In the genomic region with DNA sequence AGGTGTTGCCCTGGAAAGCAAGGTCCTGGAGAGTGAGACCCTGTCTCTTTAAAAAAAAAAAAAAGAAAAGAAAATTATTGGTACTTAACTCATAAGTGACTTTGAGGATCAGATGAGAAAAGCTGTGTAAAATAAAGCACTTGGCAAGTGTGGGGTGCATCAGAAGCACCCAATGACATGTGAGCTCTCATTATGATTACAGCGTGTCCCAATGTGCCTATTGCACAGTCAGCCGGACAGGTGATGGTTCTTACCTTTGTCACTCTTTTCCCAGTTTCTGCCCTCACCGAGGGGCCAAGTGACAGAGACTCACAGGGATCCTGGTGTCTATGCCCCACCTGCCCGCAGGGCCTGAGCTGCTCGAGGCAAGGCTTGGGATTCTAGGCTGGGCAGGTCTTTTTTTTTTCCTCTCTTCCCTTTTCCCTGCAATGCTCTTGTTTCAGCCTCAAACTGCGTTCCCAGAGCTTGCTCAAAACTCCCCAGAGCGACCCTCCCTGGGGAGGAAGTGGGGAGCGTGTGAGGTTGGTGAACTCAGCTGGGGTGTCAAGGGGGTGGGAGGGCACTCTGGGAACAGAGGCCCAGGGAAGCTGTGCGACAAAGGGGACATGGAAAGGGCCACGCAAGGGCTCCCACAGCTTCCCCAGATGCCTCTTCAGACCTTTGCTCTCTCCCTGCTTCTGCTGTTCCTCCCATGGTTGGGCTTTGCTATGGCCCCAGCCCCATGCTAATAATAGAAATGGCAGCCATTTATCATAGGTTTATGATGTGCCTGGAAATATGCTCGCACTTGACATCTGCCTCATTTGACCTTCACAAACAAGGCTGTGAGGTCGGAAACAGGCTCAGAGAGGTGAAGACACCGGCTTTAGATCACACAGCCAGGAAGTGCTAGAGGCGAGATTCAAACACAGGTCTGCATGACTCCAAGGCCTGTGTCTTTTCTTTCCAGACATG, we compare ENCODE assay signal across 1 cellular context.
TF ChIP-seq lines count a peak whose summit lies in the region.

No MANE protein-coding gene starts in this region.

TF ChIP-seq in K562, 482 proteins besides CTCF, POLR2A, EP300 and RAD21 (continued from another document):
- TF ChIP-seq, protein P1, sequence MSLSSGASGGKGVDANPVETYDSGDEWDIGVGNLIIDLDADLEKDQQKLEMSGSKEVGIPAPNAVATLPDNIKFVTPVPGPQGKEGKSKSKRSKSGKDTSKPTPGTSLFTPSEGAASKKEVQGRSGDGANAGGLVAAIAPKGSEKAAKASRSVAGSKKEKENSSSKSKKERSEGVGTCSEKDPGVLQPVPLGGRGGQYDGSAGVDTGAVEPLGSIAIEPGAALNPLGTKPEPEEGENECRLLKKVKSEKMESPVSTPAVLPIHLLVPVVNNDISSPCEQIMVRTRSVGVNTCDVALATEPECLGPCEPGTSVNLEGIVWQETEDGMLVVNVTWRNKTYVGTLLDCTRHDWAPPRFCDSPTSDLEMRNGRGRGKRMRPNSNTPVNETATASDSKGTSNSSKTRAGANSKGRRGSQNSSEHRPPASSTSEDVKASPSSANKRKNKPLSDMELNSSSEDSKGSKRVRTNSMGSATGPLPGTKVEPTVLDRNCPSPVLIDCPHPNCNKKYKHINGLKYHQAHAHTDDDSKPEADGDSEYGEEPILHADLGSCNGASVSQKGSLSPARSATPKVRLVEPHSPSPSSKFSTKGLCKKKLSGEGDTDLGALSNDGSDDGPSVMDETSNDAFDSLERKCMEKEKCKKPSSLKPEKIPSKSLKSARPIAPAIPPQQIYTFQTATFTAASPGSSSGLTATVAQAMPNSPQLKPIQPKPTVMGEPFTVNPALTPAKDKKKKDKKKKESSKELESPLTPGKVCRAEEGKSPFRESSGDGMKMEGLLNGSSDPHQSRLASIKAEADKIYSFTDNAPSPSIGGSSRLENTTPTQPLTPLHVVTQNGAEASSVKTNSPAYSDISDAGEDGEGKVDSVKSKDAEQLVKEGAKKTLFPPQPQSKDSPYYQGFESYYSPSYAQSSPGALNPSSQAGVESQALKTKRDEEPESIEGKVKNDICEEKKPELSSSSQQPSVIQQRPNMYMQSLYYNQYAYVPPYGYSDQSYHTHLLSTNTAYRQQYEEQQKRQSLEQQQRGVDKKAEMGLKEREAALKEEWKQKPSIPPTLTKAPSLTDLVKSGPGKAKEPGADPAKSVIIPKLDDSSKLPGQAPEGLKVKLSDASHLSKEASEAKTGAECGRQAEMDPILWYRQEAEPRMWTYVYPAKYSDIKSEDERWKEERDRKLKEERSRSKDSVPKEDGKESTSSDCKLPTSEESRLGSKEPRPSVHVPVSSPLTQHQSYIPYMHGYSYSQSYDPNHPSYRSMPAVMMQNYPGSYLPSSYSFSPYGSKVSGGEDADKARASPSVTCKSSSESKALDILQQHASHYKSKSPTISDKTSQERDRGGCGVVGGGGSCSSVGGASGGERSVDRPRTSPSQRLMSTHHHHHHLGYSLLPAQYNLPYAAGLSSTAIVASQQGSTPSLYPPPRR (CRISPR knock-in tag; IDR thresholded peaks at IDR 0.05; ENCODE audit: borderline replicate concordance), result no peak
- TF ChIP-seq, protein P2, sequence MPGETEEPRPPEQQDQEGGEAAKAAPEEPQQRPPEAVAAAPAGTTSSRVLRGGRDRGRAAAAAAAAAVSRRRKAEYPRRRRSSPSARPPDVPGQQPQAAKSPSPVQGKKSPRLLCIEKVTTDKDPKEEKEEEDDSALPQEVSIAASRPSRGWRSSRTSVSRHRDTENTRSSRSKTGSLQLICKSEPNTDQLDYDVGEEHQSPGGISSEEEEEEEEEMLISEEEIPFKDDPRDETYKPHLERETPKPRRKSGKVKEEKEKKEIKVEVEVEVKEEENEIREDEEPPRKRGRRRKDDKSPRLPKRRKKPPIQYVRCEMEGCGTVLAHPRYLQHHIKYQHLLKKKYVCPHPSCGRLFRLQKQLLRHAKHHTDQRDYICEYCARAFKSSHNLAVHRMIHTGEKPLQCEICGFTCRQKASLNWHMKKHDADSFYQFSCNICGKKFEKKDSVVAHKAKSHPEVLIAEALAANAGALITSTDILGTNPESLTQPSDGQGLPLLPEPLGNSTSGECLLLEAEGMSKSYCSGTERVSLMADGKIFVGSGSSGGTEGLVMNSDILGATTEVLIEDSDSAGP (CRISPR knock-in tag; IDR thresholded peaks at IDR 0.05), result no peak
- TF ChIP-seq GABPA (tag; conservative IDR thresholded peaks at IDR 0.05; ENCODE audit: low read depth) (peak; percentile 21; the same call in 1 of the 2 replicates), EWSR1 (IDR thresholded peaks at IDR 0.05; ENCODE audit: borderline replicate concordance, low read depth, partially characterized antibody) (no peak), HDAC3 (IDR thresholded peaks at IDR 0.05; ENCODE audit: borderline replicate concordance, partially characterized antibody) (no peak)
TF ChIP-seq in K562: peak in this region for 12.
